In genomic region chr21:39430016-39430415, GRCh38 we compare ENCODE assay signal across 23 cellular contexts. TPM values are rescaled to one million over a fixed set of nuclear protein-coding genes. Genes with fewer than 3 reads are reported as not detected.
"Had no signal": no experiment of that assay in that cellular context is flagged by ENCODE, and none has a peak within 500 bp of the region (broad histone marks: within the 10 kb centered on the region; RNA-seq: fewer than 3 reads in every experiment).

No MANE protein-coding gene starts in this region.

- H3K36me3 Mint-ChIP-seq: activated naive CD4-positive, alpha-beta T cell treated with anti-CD3 and anti-CD28 coated beads, Interleukin-2, amount 50 U/mL, for 72 hours; WTC11 had no signal

- H3K4me1 Mint-ChIP-seq: activated naive CD8-positive, alpha-beta T cell treated with anti-CD3 and anti-CD28 coated beads, Interleukin-2, amount 50 U/mL, for 24 hours; T-helper 17 cell had no signal

- H3K27me3 Mint-ChIP-seq: activated naive CD8-positive, alpha-beta T cell treated with anti-CD3 and anti-CD28 coated beads, Interleukin-2, amount 50 U/mL, for 24 hours had no signal

- H3K27ac ChIP-seq: ascending aorta, body of pancreas, PC-9 had no signal

- H3K4me3 ChIP-seq: ascending aorta, body of pancreas, PC-9 had no signal

- H3K9me3 ChIP-seq: ascending aorta, body of pancreas had no signal

- H3K27ac Mint-ChIP-seq: activated CD8-positive, alpha-beta T cell treated with anti-CD3 and anti-CD28 coated beads, Interleukin-2, amount 10 ng/mL, durations not matched to agents 7 days and 5 days; activated naive CD4-positive, alpha-beta T cell treated with anti-CD3 and anti-CD28 coated beads, Interleukin-2, amount 50 U/mL, for 72 hours; activated naive CD8-positive, alpha-beta T cell treated with anti-CD3 and anti-CD28 coated beads, Interleukin-2, amount 50 U/mL, for 24 hours; T-helper 17 cell; WTC11 had no signal

- ATAC-seq: activated CD8-positive, alpha-beta T cell treated with anti-CD3 and anti-CD28 coated beads, Interleukin-2, amount 10 ng/mL, durations not matched to agents 7 days and 5 days; activated naive CD4-positive, alpha-beta T cell treated with anti-CD3 and anti-CD28 coated beads, Interleukin-2, amount 50 U/mL, for 72 hours; activated naive CD8-positive, alpha-beta T cell treated with anti-CD3 and anti-CD28 coated beads, Interleukin-2, amount 50 U/mL, for 24 hours; body of pancreas; T-helper 17 cell had no signal

- H3K36me3 ChIP-seq: ascending aorta had no signal

- H3K9me3 Mint-ChIP-seq: activated naive CD4-positive, alpha-beta T cell treated with anti-CD3 and anti-CD28 coated beads, Interleukin-2, amount 50 U/mL, for 72 hours; activated naive CD8-positive, alpha-beta T cell treated with anti-CD3 and anti-CD28 coated beads, Interleukin-2, amount 50 U/mL, for 24 hours; WTC11 had no signal

- DNase-seq: activated CD4-positive, alpha-beta T cell treated with anti-CD3 and anti-CD28 coated beads for 48 hours; activated CD4-positive, alpha-beta T cell treated with anti-CD3 and anti-CD28 coated beads, Interleukin-2, amount 50 U/mL, for 4 hours; activated CD4-positive, CD25-positive, alpha-beta regulatory T cell treated with anti-CD3 and anti-CD28 coated beads, Interleukin-2, amount 50 U/mL, for 72 hours; activated CD8-positive, alpha-beta memory T cell treated with anti-CD3 and anti-CD28 coated beads, Interleukin-2, amount 50 U/mL, for 48 hours; activated CD8-positive, alpha-beta T cell treated with anti-CD3 and anti-CD28 coated beads, Interleukin-2, amount 10 ng/mL, durations not matched to agents 7 days and 5 days; activated naive CD8-positive, alpha-beta T cell treated with anti-CD3 and anti-CD28 coated beads, Interleukin-2, amount 50 U/mL, for 24 hours; activated T-cell treated with anti-CD3 and anti-CD28 coated beads, Interleukin-2, amount 50 U/mL, for 1 hour; amniotic stem cell; body of pancreas; KG1; NCI-H1048; NCI-H146; NCI-H187 treated with DMSO at 0.1 percent for 48 hours; NCI-H2081 treated with DMSO at 0.1 percent for 48 hours; NCI-H446; NCI-H524; PC-9; SHP77 treated with DMSO at 0.1 percent for 48 hours; T-helper 17 cell; T-helper 9 cell had no signal

- H3K4me1 ChIP-seq: ascending aorta, body of pancreas had no signal

- H3K27me3 ChIP-seq: ascending aorta, body of pancreas had no signal

- H3K4me3 Mint-ChIP-seq: activated CD8-positive, alpha-beta T cell treated with anti-CD3 and anti-CD28 coated beads, Interleukin-2, amount 10 ng/mL, durations not matched to agents 7 days and 5 days; activated naive CD8-positive, alpha-beta T cell treated with anti-CD3 and anti-CD28 coated beads, Interleukin-2, amount 50 U/mL, for 24 hours; T-helper 17 cell; WTC11 had no signal

RNA-seq across cellular contexts. Expression of gene LCA5L, which starts 15.6 kb away (rescaled TPM):
- total RNA-seq: activated naive CD4-positive, alpha-beta T cell treated with anti-CD3 and anti-CD28 coated beads, Interleukin-2, amount 50 U/mL, for 72 hours; ascending aorta had no signal

RNA-seq across cellular contexts. Expression of gene SH3BGR, which starts 21.8 kb away (rescaled TPM):
- total RNA-seq: ascending aorta had no signal
